In genomic region chr11:9616858-9617257, GRCh38 we compare ENCODE assay signal across 15 cellular contexts. TPM values are rescaled to one million over a fixed set of nuclear protein-coding genes. Genes with fewer than 3 reads are reported as not detected.
DNase-seq lines count a peak whose midpoint lies in the region; ATAC-seq and TF ChIP-seq lines count a peak whose summit lies in the region.
"Had no signal": no experiment of that assay in that cellular context is flagged by ENCODE, and none has a peak within 500 bp of the region (broad histone marks: within the 10 kb centered on the region; RNA-seq: fewer than 3 reads in every experiment).

No MANE protein-coding gene starts in this region.

- no peak for TF ChIP-seq CTCF in Panc1 (IDR thresholded peaks at IDR 0.05)
- TF ChIP-seq CTCF in vagina (IDR thresholded peaks at IDR 0.05) = no peak

- TF ChIP-seq POLR2A in vagina (IDR thresholded peaks at IDR 0.05) = no peak

- H3K27me3 ChIP-seq in Panc1 (ENCODE audit: control insufficient read depth, insufficient read depth, low read length) = no peaks in the 10 kb centered on the region
- no peaks in the 10 kb centered on the region for H3K27me3 ChIP-seq in vagina
- H3K27me3 ChIP-seq: SJSA1 had no signal

- peaks cover 6% of the 10 kb centered on the region for H3K36me3 Mint-ChIP-seq in memory B cell

- no peaks in the 10 kb centered on the region for H3K27me3 Mint-ChIP-seq in memory B cell

- H3K4me3 Mint-ChIP-seq in memory B cell = no peak overlapping the region
- H3K4me3 Mint-ChIP-seq: nephron had no signal

- intact Hi-C loops in Panc1 (cut with micrococcal nuclease; ENCODE audit: unreplicated experiment) = loop anchor here (10.0 kb wide), 1 partner anchor 708 kb away; no protein-coding TSS in a partner anchor
- intact Hi-C loops in vagina (cut with DNase I) = loop anchor here (10.0 kb wide), 2 partner anchors 138 to 688 kb away; partner anchors contain the start of gene ADM

- no peak for ATAC-seq in Panc1
- no peak for ATAC-seq in memory B cell (ENCODE audit: low read depth)
- no peak for ATAC-seq in GM19328 (IDR thresholded peaks at IDR 0.05; ENCODE audit: unreplicated experiment)
- no peak for ATAC-seq in HG03521 (IDR thresholded peaks at IDR 0.05; ENCODE audit: unreplicated experiment)

- no peaks in the 10 kb centered on the region for H3K9me3 Mint-ChIP-seq in memory B cell

- H3K36me3 ChIP-seq in Panc1 (ENCODE audit: control insufficient read depth, insufficient read depth, low read length) = no peaks in the 10 kb centered on the region
- no peaks in the 10 kb centered on the region for H3K36me3 ChIP-seq in vagina
- H3K36me3 ChIP-seq: SJSA1, thoracic aorta had no signal

- peaks cover 27% of the 10 kb centered on the region for H3K4me1 ChIP-seq in Panc1 (ENCODE audit: control insufficient read depth, insufficient read depth, low read length)
- peaks cover 15% of the 10 kb centered on the region for H3K4me1 ChIP-seq in vagina

- H3K27ac ChIP-seq in Panc1 (ENCODE audit: low read length) (peak overlapping the region; percentile 44; the same call in 1 of the 2 replicates), vagina (peak overlapping the region; percentile 60)

- no peak overlapping the region for H3K4me3 ChIP-seq in Panc1 (ENCODE audit: low read depth in 2 of 2, low read length in 2 of 2)
- no peak overlapping the region for H3K4me3 ChIP-seq in vagina
- H3K4me3 ChIP-seq: SJSA1, thoracic aorta had no signal

- in situ Hi-C loops in Panc1 (cut with HindIII; ENCODE audit: low pct_unique_long_range_greater_than_20kb, low sequenced_read_pairs) = no loop called here

- peak overlapping the region; percentile 98 for H3K27ac Mint-ChIP-seq in memory B cell
- H3K27ac Mint-ChIP-seq: nephron had no signal

- no TSS peak for BruUV-seq in Panc1 (replicated peaks; lab: Mats Ljungman, UMichigan)

- DNase-seq in stimulated activated CD4-positive, alpha-beta T cell treated with anti-CD3 and anti-CD28 coated beads, Interleukin-1b, Interleukin-23, amount 100 ng/mL, for 48 hours = peak; percentile 58
- no peak for DNase-seq in stimulated activated CD4-positive, alpha-beta T cell treated with anti-CD3 and anti-CD28 coated beads, Interleukin-4, amount 100 ng/mL, for 1 hour
- DNase-seq in Panc1 (ENCODE audit: low read depth, low spot score) (no peak), memory B cell (ENCODE audit: low spot score in 2 of 2) (no peak), vagina (ENCODE audit: extremely low spot score in 2 of 2) (no peak), NCI-H2171 treated with DMSO at 0.1 percent for 48 hours (lab: John Stamatoyannopoulos, UW) (no peak)
- DNase-seq: activated effector memory CD4-positive, alpha-beta T cell treated with anti-CD3 and anti-CD28 coated beads, Interleukin-2, amount 50 U/mL, for 16 hours; aorta; GDM1; retina had no signal

- POLR2A ChIA-PET in Panc1 (lab: Charles Lee) = no interaction called here

- H3K9me3 ChIP-seq in Panc1 (ENCODE audit: control insufficient read depth, insufficient read depth, low read depth, low read length) (no peaks in the 10 kb centered on the region), vagina (no peaks in the 10 kb centered on the region)
- H3K9me3 ChIP-seq: SJSA1, thoracic aorta had no signal

- CTCF ChIA-PET in Panc1 (lab: Charles Lee) = no interaction called here

- H3K4me1 Mint-ChIP-seq in memory B cell = peaks cover 49% of the 10 kb centered on the region

RNA-seq across cellular contexts. Expression of gene WEE1, which starts 43.4 kb away (rescaled TPM):
- 67.9 TPM for total RNA-seq in Panc1 (2021; ENCODE audit: unreplicated experiment)
- polyA plus RNA-seq in Panc1 (2012; ENCODE audit: insufficient read length) = 25.1 TPM
- 22.1 TPM for total RNA-seq in vagina

RNA-seq across cellular contexts. Expression of gene SWAP70, which starts 47.0 kb away (rescaled TPM):
- total RNA-seq in Panc1 (2021; ENCODE audit: unreplicated experiment) (96.0 TPM), vagina (32.2 TPM)
- 88.3 TPM for polyA plus RNA-seq in Panc1 (2012; ENCODE audit: insufficient read length)
